ENCODE assay signal across 1 cellular context in the genomic region with DNA sequence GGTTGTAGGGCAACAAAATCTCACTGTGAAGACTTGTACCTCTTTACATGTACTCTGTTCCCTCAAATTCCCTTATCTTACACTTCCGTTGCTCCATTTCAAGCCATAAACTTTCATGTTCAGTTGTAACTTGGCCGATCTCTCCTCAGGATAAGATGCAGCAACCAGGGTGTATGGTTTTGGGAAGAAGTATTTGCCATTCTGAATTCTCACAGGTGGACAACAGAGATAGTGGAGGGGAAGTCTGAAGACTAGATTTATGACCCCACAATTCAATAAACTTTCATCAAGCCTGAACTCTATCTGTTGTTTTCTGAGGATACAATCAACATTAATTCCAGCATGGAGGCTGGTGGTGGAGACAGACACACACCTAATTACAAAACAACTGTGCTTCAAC.
A peak's percentile ranks its signal among the peaks of the same experiment; 100 is the strongest.
TF ChIP-seq lines count a peak whose summit lies in the region.

No MANE protein-coding gene starts in this region.

TF ChIP-seq in K562, 482 proteins besides CTCF, POLR2A, EP300 and RAD21 (continued from another document and continues in another):
- TF ChIP-seq, protein P1, sequence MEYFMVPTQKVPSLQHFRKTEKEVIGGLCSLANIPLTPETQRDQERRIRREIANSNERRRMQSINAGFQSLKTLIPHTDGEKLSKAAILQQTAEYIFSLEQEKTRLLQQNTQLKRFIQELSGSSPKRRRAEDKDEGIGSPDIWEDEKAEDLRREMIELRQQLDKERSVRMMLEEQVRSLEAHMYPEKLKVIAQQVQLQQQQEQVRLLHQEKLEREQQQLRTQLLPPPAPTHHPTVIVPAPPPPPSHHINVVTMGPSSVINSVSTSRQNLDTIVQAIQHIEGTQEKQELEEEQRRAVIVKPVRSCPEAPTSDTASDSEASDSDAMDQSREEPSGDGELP (CRISPR knock-in tag; IDR thresholded peaks at IDR 0.05; ENCODE audit: borderline replicate concordance) = no peak
- TF ChIP-seq, protein P2, sequence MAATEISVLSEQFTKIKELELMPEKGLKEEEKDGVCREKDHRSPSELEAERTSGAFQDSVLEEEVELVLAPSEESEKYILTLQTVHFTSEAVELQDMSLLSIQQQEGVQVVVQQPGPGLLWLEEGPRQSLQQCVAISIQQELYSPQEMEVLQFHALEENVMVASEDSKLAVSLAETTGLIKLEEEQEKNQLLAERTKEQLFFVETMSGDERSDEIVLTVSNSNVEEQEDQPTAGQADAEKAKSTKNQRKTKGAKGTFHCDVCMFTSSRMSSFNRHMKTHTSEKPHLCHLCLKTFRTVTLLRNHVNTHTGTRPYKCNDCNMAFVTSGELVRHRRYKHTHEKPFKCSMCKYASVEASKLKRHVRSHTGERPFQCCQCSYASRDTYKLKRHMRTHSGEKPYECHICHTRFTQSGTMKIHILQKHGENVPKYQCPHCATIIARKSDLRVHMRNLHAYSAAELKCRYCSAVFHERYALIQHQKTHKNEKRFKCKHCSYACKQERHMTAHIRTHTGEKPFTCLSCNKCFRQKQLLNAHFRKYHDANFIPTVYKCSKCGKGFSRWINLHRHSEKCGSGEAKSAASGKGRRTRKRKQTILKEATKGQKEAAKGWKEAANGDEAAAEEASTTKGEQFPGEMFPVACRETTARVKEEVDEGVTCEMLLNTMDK (IDR thresholded peaks at IDR 0.05; ENCODE audit: borderline replicate concordance, insufficient read depth, low read depth, low read length, poor library complexity, severe bottlenecking) = no peak
- TF ChIP-seq SMARCA4 (IDR thresholded peaks at IDR 0.05) = peak; percentile 69; the same call in 1 of the 2 replicates
- TF ChIP-seq C11orf30 (IDR thresholded peaks at IDR 0.05; ENCODE audit: low read depth) = no peak
- TF ChIP-seq HEY1 (CRISPR knock-in tag; IDR thresholded peaks at IDR 0.05; ENCODE audit: borderline replicate concordance) = no peak
- TF ChIP-seq, protein P3, sequence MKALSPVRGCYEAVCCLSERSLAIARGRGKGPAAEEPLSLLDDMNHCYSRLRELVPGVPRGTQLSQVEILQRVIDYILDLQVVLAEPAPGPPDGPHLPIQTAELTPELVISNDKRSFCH (CRISPR knock-in tag; IDR thresholded peaks at IDR 0.05) = no peak
- TF ChIP-seq, protein P3 (tag; IDR thresholded peaks at IDR 0.05) = no peak
- TF ChIP-seq TBL1XR1 (IDR thresholded peaks at IDR 0.05; ENCODE audit: low read length in 2 of 2) = peak in 1 of 2 experiments; percentile 63; a peak in 1 of 4 replicates
- TF ChIP-seq RBM14 (IDR thresholded peaks at IDR 0.05; ENCODE audit: borderline replicate concordance, insufficient read depth, low read depth, low read length) = no peak
- TF ChIP-seq RFX5 (IDR thresholded peaks at IDR 0.05; ENCODE audit: low read depth, low read length) = no peak
- TF ChIP-seq GATAD2B (IDR thresholded peaks at IDR 0.05; ENCODE audit: borderline replicate concordance) = no peak
- TF ChIP-seq DPF2 (IDR thresholded peaks at IDR 0.05) = peak; percentile 73
- TF ChIP-seq PML (IDR thresholded peaks at IDR 0.05; ENCODE audit: low read length) = no peak
- no peak for TF ChIP-seq ZNF316 (IDR thresholded peaks at IDR 0.05)
- TF ChIP-seq LCOR (CRISPR knock-in tag; IDR thresholded peaks at IDR 0.05) = no peak; the same call in 1 of the 2 replicates
- TF ChIP-seq, protein P4, sequence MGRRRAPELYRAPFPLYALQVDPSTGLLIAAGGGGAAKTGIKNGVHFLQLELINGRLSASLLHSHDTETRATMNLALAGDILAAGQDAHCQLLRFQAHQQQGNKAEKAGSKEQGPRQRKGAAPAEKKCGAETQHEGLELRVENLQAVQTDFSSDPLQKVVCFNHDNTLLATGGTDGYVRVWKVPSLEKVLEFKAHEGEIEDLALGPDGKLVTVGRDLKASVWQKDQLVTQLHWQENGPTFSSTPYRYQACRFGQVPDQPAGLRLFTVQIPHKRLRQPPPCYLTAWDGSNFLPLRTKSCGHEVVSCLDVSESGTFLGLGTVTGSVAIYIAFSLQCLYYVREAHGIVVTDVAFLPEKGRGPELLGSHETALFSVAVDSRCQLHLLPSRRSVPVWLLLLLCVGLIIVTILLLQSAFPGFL (CRISPR knock-in tag; IDR thresholded peaks at IDR 0.05) = no peak
- TF ChIP-seq TRIM24 (IDR thresholded peaks at IDR 0.05) = no peak
- no peak for TF ChIP-seq ZFPM2 (CRISPR knock-in tag; IDR thresholded peaks at IDR 0.05)
- TF ChIP-seq, protein P5, sequence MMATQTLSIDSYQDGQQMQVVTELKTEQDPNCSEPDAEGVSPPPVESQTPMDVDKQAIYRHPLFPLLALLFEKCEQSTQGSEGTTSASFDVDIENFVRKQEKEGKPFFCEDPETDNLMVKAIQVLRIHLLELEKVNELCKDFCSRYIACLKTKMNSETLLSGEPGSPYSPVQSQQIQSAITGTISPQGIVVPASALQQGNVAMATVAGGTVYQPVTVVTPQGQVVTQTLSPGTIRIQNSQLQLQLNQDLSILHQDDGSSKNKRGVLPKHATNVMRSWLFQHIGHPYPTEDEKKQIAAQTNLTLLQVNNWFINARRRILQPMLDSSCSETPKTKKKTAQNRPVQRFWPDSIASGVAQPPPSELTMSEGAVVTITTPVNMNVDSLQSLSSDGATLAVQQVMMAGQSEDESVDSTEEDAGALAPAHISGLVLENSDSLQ (IDR thresholded peaks at IDR 0.05) = peak; percentile 84
- TF ChIP-seq ZNF175 (CRISPR knock-in tag; IDR thresholded peaks at IDR 0.05; ENCODE audit: low read depth) = no peak
- no peak for TF ChIP-seq FOXJ3 (CRISPR knock-in tag; IDR thresholded peaks at IDR 0.05)
- TF ChIP-seq BCOR (IDR thresholded peaks at IDR 0.05) = no peak
- no peak for TF ChIP-seq KAT8 (IDR thresholded peaks at IDR 0.05; ENCODE audit: low read depth)
- TF ChIP-seq, protein P6, sequence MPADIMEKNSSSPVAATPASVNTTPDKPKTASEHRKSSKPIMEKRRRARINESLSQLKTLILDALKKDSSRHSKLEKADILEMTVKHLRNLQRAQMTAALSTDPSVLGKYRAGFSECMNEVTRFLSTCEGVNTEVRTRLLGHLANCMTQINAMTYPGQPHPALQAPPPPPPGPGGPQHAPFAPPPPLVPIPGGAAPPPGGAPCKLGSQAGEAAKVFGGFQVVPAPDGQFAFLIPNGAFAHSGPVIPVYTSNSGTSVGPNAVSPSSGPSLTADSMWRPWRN (IDR thresholded peaks at IDR 0.05; ENCODE audit: low read depth) = 0 out of 2 replicates have a peak, but pooled peaks have one; percentile 28
- peak; percentile 89 for TF ChIP-seq ARID1B (IDR thresholded peaks at IDR 0.05)
- TF ChIP-seq, protein P7, sequence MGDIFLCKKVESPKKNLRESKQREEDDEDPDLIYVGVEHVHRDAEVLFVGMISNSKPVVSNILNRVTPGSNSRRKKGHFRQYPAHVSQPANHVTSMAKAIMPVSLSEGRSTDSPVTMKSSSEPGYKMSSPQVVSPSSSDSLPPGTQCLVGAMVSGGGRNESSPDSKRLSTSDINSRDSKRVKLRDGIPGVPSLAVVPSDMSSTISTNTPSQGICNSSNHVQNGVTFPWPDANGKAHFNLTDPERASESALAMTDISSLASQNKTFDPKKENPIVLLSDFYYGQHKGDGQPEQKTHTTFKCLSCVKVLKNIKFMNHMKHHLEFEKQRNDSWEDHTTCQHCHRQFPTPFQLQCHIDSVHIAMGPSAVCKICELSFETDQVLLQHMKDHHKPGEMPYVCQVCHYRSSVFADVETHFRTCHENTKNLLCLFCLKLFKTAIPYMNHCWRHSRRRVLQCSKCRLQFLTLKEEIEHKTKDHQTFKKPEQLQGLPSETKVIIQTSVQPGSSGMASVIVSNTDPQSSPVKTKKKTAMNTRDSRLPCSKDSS (IDR thresholded peaks at IDR 0.05; ENCODE audit: low read depth, partially characterized antibody) = no peak
- no peak for TF ChIP-seq GTF2E2 (tag; IDR thresholded peaks at IDR 0.05)
- TF ChIP-seq ELF4 (CRISPR knock-in tag; IDR thresholded peaks at IDR 0.05) = no peak
- TF ChIP-seq RBM25 (IDR thresholded peaks at IDR 0.05; ENCODE audit: low read depth, low read length, severe bottlenecking) = no peak
- peak; percentile 55; the same call in 1 of the 2 replicates for TF ChIP-seq SMARCC2 (IDR thresholded peaks at IDR 0.05; ENCODE audit: low read depth)
- no peak for TF ChIP-seq KLF10 (CRISPR knock-in tag; IDR thresholded peaks at IDR 0.05)
- TF ChIP-seq ZEB2 (IDR thresholded peaks at IDR 0.05) = peak; percentile 78; the same call in 1 of the 2 replicates
- TF ChIP-seq, protein P8, sequence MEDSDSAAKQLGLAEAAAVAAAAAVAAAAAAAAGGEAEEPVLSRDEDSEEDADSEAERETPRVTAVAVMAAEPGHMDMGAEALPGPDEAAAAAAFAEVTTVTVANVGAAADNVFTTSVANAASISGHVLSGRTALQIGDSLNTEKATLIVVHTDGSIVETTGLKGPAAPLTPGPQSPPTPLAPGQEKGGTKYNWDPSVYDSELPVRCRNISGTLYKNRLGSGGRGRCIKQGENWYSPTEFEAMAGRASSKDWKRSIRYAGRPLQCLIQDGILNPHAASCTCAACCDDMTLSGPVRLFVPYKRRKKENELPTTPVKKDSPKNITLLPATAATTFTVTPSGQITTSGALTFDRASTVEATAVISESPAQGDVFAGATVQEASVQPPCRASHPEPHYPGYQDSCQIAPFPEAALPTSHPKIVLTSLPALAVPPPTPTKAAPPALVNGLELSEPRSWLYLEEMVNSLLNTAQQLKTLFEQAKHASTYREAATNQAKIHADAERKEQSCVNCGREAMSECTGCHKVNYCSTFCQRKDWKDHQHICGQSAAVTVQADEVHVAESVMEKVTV (CRISPR knock-in tag; IDR thresholded peaks at IDR 0.05) = no peak
- TF ChIP-seq, protein P9, sequence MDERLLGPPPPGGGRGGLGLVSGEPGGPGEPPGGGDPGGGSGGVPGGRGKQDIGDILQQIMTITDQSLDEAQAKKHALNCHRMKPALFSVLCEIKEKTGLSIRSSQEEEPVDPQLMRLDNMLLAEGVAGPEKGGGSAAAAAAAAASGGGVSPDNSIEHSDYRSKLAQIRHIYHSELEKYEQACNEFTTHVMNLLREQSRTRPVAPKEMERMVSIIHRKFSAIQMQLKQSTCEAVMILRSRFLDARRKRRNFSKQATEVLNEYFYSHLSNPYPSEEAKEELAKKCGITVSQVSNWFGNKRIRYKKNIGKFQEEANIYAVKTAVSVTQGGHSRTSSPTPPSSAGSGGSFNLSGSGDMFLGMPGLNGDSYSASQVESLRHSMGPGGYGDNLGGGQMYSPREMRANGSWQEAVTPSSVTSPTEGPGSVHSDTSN (CRISPR knock-in tag; IDR thresholded peaks at IDR 0.05; ENCODE audit: low read depth) = no peak; the same call in 1 of the 2 replicates
- TF ChIP-seq, protein P9 (tag; conservative IDR thresholded peaks at IDR 0.05; ENCODE audit: low read depth) = peak; percentile 90
- peak; percentile 68 for TF ChIP-seq ETV1 (tag; conservative IDR thresholded peaks at IDR 0.05; ENCODE audit: low read depth)
- no peak for TF ChIP-seq HNRNPK (IDR thresholded peaks at IDR 0.05; ENCODE audit: low read depth, low read length, poor library complexity, severe bottlenecking)
- TF ChIP-seq EZH2 (IDR thresholded peaks at IDR 0.05; ENCODE audit: borderline replicate concordance, low read depth, low read length) = no peak
- TF ChIP-seq NFE2 (IDR thresholded peaks at IDR 0.05; ENCODE audit: low read depth) = no peak
- no peak for TF ChIP-seq ZNF165 (CRISPR knock-in tag; IDR thresholded peaks at IDR 0.05; ENCODE audit: borderline replicate concordance)
- no peak for TF ChIP-seq NR3C1 (CRISPR knock-in tag; IDR thresholded peaks at IDR 0.05)
- TF ChIP-seq KDM1A (IDR thresholded peaks at IDR 0.05) = peak; percentile 49 to 57; a peak in 2 of 4 replicates
- TF ChIP-seq CBFA2T2 (conservative IDR thresholded peaks at IDR 0.05) = peak; percentile 60
- no peak for TF ChIP-seq POLR2H (tag; IDR thresholded peaks at IDR 0.05; ENCODE audit: low read depth)
- TF ChIP-seq, protein P10, sequence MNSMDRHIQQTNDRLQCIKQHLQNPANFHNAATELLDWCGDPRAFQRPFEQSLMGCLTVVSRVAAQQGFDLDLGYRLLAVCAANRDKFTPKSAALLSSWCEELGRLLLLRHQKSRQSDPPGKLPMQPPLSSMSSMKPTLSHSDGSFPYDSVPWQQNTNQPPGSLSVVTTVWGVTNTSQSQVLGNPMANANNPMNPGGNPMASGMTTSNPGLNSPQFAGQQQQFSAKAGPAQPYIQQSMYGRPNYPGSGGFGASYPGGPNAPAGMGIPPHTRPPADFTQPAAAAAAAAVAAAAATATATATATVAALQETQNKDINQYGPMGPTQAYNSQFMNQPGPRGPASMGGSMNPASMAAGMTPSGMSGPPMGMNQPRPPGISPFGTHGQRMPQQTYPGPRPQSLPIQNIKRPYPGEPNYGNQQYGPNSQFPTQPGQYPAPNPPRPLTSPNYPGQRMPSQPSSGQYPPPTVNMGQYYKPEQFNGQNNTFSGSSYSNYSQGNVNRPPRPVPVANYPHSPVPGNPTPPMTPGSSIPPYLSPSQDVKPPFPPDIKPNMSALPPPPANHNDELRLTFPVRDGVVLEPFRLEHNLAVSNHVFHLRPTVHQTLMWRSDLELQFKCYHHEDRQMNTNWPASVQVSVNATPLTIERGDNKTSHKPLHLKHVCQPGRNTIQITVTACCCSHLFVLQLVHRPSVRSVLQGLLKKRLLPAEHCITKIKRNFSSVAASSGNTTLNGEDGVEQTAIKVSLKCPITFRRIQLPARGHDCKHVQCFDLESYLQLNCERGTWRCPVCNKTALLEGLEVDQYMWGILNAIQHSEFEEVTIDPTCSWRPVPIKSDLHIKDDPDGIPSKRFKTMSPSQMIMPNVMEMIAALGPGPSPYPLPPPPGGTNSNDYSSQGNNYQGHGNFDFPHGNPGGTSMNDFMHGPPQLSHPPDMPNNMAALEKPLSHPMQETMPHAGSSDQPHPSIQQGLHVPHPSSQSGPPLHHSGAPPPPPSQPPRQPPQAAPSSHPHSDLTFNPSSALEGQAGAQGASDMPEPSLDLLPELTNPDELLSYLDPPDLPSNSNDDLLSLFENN (IDR thresholded peaks at IDR 0.05; ENCODE audit: low read depth in 2 of 2, low read length in 2 of 2) = no peak
- TF ChIP-seq CBFA2T3 (IDR thresholded peaks at IDR 0.05) = peak; percentile 81
- TF ChIP-seq MYNN (IDR thresholded peaks at IDR 0.05) = no peak
- TF ChIP-seq MYNN (CRISPR knock-in tag; IDR thresholded peaks at IDR 0.05) = no peak
- no peak for TF ChIP-seq ARHGAP35 (IDR thresholded peaks at IDR 0.05; ENCODE audit: partially characterized antibody)
